ENCODE assay signal across 16 cellular contexts in the genomic region with DNA sequence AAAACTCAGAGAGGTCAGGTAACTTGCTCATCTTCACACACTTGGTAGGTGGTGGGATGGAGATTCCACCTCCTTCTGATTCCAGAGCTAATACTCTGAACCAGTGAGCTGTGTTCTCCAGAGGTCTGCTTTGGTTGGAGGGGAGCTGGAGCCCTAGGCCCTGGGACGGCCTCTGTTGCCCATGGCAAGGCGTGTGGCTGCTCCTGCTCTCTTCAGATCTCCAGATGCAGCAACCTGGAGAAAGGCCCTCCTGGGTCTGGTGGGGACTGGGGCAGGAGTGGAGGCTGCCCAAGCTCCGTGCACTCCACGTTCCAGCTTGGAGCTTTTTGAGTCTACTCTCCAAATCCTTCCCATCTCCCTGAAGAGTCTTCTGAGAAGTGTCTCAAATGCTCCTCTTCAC.
"Had no signal": no experiment of that assay in that cellular context is flagged by ENCODE, and none has a peak within 500 bp of the region (broad histone marks: within the 10 kb centered on the region; RNA-seq: fewer than 3 reads in every experiment).

No MANE protein-coding gene starts in this region.

- H3K27me3 Mint-ChIP-seq: activated naive CD8-positive, alpha-beta T cell; brain; T-cell had no signal

- ATAC-seq: T-cell had no signal

- H3K9me3 ChIP-seq: sigmoid colon, SK-N-SH, spleen, transverse colon had no signal

- H3K27ac ChIP-seq: epithelial cell of prostate, spleen had no signal

- H3K27me3 ChIP-seq: sigmoid colon, spleen, transverse colon had no signal

- H3K4me3 ChIP-seq: sigmoid colon, spleen, transverse colon had no signal

- DNase-seq: activated CD4-positive, alpha-beta T cell treated with anti-CD3 and anti-CD28 coated beads for 1 hour; activated effector memory CD4-positive, alpha-beta T cell treated with anti-CD3 and anti-CD28 coated beads, Interleukin-2, amount 50 U/mL, for 16 hours; cortex of kidney; effector CD8-positive, alpha-beta T cell; foreskin melanocyte; mesendoderm; sigmoid colon; SK-N-SH; spleen; T-cell; T1000; transverse colon had no signal

- H3K9me3 Mint-ChIP-seq: brain, neural crest cell, T-cell had no signal
